In the genomic region with DNA sequence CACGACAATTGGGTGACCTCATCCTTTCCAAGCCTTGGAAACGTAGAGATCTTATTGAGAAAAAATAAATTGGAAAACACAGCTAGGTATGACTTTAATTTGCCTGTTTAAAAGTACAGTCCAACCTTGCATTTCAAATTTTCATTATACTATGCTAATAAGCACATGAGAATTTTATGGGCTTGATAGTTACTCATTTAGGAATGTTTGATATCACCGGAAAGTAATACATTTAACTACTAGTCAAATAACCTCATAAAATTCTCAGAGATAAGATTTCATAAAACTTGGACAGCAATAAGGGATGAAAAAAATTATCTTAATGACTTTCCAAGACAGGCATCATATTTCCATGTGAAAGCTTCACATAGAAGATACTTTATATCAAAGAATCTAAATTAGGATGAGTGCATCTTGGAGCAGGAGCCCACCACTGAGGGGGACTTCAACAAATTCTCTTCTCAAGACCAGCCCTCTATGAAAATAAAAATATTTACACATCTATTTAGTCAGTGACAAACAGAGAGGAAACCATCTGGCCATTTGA, we compare ENCODE assay signal across 2 cellular contexts.
TF ChIP-seq lines count a peak whose summit lies in the region.

No MANE protein-coding gene starts in this region.

TF ChIP-seq in GM23338, 12 proteins besides CTCF, POLR2A, EP300 and RAD21 (continued from another document):
- TF ChIP-seq, protein P1, sequence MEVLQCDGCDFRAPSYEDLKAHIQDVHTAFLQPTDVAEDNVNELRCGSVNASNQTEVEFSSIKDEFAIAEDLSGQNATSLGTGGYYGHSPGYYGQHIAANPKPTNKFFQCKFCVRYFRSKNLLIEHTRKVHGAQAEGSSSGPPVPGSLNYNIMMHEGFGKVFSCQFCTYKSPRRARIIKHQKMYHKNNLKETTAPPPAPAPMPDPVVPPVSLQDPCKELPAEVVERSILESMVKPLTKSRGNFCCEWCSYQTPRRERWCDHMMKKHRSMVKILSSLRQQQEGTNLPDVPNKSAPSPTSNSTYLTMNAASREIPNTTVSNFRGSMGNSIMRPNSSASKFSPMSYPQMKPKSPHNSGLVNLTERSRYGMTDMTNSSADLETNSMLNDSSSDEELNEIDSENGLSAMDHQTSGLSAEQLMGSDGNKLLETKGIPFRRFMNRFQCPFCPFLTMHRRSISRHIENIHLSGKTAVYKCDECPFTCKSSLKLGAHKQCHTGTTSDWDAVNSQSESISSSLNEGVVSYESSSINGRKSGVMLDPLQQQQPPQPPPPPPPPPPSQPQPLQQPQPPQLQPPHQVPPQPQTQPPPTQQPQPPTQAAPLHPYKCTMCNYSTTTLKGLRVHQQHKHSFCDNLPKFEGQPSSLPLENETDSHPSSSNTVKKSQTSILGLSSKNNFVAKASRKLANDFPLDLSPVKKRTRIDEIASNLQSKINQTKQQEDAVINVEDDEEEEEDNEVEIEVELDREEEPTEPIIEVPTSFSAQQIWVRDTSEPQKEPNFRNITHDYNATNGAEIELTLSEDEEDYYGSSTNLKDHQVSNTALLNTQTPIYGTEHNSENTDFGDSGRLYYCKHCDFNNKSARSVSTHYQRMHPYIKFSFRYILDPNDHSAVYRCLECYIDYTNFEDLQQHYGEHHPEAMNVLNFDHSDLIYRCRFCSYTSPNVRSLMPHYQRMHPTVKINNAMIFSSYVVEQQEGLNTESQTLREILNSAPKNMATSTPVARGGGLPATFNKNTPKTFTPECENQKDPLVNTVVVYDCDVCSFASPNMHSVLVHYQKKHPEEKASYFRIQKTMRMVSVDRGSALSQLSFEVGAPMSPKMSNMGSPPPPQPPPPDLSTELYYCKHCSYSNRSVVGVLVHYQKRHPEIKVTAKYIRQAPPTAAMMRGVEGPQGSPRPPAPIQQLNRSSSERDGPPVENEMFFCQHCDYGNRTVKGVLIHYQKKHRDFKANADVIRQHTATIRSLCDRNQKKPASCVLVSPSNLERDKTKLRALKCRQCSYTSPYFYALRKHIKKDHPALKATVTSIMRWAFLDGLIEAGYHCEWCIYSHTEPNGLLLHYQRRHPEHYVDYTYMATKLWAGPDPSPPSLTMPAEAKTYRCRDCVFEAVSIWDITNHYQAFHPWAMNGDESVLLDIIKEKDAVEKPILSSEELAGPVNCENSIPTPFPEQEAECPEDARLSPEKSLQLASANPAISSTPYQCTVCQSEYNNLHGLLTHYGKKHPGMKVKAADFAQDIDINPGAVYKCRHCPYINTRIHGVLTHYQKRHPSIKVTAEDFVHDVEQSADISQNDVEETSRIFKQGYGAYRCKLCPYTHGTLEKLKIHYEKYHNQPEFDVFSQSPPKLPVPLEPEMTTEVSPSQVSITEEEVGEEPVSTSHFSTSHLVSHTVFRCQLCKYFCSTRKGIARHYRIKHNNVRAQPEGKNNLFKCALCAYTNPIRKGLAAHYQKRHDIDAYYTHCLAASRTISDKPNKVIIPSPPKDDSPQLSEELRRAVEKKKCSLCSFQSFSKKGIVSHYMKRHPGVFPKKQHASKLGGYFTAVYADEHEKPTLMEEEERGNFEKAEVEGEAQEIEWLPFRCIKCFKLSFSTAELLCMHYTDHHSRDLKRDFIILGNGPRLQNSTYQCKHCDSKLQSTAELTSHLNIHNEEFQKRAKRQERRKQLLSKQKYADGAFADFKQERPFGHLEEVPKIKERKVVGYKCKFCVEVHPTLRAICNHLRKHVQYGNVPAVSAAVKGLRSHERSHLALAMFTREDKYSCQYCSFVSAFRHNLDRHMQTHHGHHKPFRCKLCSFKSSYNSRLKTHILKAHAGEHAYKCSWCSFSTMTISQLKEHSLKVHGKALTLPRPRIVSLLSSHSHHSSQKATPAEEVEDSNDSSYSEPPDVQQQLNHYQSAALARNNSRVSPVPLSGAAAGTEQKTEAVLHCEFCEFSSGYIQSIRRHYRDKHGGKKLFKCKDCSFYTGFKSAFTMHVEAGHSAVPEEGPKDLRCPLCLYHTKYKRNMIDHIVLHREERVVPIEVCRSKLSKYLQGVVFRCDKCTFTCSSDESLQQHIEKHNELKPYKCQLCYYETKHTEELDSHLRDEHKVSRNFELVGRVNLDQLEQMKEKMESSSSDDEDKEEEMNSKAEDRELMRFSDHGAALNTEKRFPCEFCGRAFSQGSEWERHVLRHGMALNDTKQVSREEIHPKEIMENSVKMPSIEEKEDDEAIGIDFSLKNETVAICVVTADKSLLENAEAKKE (CRISPR knock-in tag; IDR thresholded peaks at IDR 0.05): no peak
- TF ChIP-seq JUNB (IDR thresholded peaks at IDR 0.05; ENCODE audit: unreplicated experiment) (no peak), STAT1 (IDR thresholded peaks at IDR 0.05; ENCODE audit: unreplicated experiment) (no peak), EZH2 (IDR thresholded peaks at IDR 0.05; ENCODE audit: low read depth, unreplicated experiment) (no peak)

TF ChIP-seq in HEK293, 187 proteins besides CTCF, POLR2A, EP300 and RAD21 (continued from another document and continues in another):
- no peak for TF ChIP-seq ZNF239 (tag by site-specific recombination; IDR thresholded peaks at IDR 0.05)
- TF ChIP-seq ZNF701 (tag by site-specific recombination; IDR thresholded peaks at IDR 0.05): no peak
- TF ChIP-seq, protein P2, sequence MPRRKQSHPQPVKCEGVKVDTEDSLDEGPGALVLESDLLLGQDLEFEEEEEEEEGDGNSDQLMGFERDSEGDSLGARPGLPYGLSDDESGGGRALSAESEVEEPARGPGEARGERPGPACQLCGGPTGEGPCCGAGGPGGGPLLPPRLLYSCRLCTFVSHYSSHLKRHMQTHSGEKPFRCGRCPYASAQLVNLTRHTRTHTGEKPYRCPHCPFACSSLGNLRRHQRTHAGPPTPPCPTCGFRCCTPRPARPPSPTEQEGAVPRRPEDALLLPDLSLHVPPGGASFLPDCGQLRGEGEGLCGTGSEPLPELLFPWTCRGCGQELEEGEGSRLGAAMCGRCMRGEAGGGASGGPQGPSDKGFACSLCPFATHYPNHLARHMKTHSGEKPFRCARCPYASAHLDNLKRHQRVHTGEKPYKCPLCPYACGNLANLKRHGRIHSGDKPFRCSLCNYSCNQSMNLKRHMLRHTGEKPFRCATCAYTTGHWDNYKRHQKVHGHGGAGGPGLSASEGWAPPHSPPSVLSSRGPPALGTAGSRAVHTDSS (tag by site-specific recombination; IDR thresholded peaks at IDR 0.05): no peak
- TF ChIP-seq, protein P3, sequence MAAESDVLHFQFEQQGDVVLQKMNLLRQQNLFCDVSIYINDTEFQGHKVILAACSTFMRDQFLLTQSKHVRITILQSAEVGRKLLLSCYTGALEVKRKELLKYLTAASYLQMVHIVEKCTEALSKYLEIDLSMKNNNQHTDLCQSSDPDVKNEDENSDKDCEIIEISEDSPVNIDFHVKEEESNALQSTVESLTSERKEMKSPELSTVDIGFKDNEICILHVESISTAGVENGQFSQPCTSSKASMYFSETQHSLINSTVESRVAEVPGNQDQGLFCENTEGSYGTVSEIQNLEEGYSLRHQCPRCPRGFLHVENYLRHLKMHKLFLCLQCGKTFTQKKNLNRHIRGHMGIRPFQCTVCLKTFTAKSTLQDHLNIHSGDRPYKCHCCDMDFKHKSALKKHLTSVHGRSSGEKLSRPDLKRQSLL (tag by site-specific recombination; IDR thresholded peaks at IDR 0.05): no peak
- no peak; the same call in 1 of the 2 replicates for TF ChIP-seq ZNF501 (tag by site-specific recombination; IDR thresholded peaks at IDR 0.05)
- TF ChIP-seq ZNF19 (tag by site-specific recombination; IDR thresholded peaks at IDR 0.05; ENCODE audit: low read depth): no peak
- TF ChIP-seq HOXD13 (CRISPR knock-in tag; IDR thresholded peaks at IDR 0.05; ENCODE audit: borderline replicate concordance): no peak
- TF ChIP-seq ZNF292 (tag by site-specific recombination; IDR thresholded peaks at IDR 0.05; ENCODE audit: borderline replicate concordance, low read depth): no peak
- TF ChIP-seq, protein P4, sequence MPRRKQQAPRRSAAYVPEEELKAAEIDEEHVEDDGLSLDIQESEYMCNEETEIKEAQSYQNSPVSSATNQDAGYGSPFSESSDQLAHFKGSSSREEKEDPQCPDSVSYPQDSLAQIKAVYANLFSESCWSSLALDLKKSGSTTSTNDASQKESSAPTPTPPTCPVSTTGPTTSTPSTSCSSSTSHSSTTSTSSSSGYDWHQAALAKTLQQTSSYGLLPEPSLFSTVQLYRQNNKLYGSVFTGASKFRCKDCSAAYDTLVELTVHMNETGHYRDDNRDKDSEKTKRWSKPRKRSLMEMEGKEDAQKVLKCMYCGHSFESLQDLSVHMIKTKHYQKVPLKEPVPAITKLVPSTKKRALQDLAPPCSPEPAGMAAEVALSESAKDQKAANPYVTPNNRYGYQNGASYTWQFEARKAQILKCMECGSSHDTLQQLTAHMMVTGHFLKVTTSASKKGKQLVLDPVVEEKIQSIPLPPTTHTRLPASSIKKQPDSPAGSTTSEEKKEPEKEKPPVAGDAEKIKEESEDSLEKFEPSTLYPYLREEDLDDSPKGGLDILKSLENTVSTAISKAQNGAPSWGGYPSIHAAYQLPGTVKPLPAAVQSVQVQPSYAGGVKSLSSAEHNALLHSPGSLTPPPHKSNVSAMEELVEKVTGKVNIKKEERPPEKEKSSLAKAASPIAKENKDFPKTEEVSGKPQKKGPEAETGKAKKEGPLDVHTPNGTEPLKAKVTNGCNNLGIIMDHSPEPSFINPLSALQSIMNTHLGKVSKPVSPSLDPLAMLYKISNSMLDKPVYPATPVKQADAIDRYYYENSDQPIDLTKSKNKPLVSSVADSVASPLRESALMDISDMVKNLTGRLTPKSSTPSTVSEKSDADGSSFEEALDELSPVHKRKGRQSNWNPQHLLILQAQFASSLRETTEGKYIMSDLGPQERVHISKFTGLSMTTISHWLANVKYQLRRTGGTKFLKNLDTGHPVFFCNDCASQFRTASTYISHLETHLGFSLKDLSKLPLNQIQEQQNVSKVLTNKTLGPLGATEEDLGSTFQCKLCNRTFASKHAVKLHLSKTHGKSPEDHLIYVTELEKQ (tag by site-specific recombination; IDR thresholded peaks at IDR 0.05; ENCODE audit: borderline replicate concordance): no peak
- no peak for TF ChIP-seq ZNF2 (tag by site-specific recombination; IDR thresholded peaks at IDR 0.05)
- TF ChIP-seq ZNF248 (tag by site-specific recombination; IDR thresholded peaks at IDR 0.05): no peak
- no peak for TF ChIP-seq RBAK (tag by site-specific recombination; IDR thresholded peaks at IDR 0.05)
- TF ChIP-seq SCRT1 (tag by site-specific recombination; IDR thresholded peaks at IDR 0.05; ENCODE audit: borderline replicate concordance): no peak
- no peak for TF ChIP-seq ZNF157 (tag by site-specific recombination; IDR thresholded peaks at IDR 0.05)
- TF ChIP-seq ZNF558 (tag by site-specific recombination; IDR thresholded peaks at IDR 0.05): no peak
- no peak for TF ChIP-seq ZNF341 (tag by site-specific recombination; IDR thresholded peaks at IDR 0.05; ENCODE audit: low read depth)
- TF ChIP-seq, protein P5, sequence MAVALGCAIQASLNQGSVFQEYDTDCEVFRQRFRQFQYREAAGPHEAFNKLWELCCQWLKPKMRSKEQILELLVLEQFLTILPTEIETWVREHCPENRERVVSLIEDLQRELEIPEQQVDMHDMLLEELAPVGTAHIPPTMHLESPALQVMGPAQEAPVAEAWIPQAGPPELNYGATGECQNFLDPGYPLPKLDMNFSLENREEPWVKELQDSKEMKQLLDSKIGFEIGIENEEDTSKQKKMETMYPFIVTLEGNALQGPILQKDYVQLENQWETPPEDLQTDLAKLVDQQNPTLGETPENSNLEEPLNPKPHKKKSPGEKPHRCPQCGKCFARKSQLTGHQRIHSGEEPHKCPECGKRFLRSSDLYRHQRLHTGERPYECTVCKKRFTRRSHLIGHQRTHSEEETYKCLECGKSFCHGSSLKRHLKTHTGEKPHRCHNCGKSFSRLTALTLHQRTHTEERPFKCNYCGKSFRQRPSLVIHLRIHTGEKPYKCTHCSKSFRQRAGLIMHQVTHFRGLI (tag by site-specific recombination; IDR thresholded peaks at IDR 0.05): no peak
- no peak for TF ChIP-seq ZNF707 (tag by site-specific recombination; IDR thresholded peaks at IDR 0.05)
- no peak for TF ChIP-seq SP7 (tag by site-specific recombination; IDR thresholded peaks at IDR 0.05)
- TF ChIP-seq, protein P6, sequence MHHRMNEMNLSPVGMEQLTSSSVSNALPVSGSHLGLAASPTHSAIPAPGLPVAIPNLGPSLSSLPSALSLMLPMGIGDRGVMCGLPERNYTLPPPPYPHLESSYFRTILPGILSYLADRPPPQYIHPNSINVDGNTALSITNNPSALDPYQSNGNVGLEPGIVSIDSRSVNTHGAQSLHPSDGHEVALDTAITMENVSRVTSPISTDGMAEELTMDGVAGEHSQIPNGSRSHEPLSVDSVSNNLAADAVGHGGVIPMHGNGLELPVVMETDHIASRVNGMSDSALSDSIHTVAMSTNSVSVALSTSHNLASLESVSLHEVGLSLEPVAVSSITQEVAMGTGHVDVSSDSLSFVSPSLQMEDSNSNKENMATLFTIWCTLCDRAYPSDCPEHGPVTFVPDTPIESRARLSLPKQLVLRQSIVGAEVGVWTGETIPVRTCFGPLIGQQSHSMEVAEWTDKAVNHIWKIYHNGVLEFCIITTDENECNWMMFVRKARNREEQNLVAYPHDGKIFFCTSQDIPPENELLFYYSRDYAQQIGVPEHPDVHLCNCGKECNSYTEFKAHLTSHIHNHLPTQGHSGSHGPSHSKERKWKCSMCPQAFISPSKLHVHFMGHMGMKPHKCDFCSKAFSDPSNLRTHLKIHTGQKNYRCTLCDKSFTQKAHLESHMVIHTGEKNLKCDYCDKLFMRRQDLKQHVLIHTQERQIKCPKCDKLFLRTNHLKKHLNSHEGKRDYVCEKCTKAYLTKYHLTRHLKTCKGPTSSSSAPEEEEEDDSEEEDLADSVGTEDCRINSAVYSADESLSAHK (tag by site-specific recombination; IDR thresholded peaks at IDR 0.05): 0 out of 2 replicates have a peak, but pooled peaks have one; percentile 56
- peak; percentile 32; the same call in 1 of the 2 replicates for TF ChIP-seq ZXDB (tag by site-specific recombination; IDR thresholded peaks at IDR 0.05)
- peak; percentile 19; the same call in 1 of the 2 replicates for TF ChIP-seq WT1 (tag by site-specific recombination; IDR thresholded peaks at IDR 0.05)
- TF ChIP-seq ZNF561 (tag by site-specific recombination; IDR thresholded peaks at IDR 0.05; ENCODE audit: borderline replicate concordance): no peak
- TF ChIP-seq SP2 (tag by site-specific recombination; IDR thresholded peaks at IDR 0.05): no peak
- TF ChIP-seq ZBTB21 (tag by site-specific recombination; IDR thresholded peaks at IDR 0.05): no peak
- TF ChIP-seq, protein P7, sequence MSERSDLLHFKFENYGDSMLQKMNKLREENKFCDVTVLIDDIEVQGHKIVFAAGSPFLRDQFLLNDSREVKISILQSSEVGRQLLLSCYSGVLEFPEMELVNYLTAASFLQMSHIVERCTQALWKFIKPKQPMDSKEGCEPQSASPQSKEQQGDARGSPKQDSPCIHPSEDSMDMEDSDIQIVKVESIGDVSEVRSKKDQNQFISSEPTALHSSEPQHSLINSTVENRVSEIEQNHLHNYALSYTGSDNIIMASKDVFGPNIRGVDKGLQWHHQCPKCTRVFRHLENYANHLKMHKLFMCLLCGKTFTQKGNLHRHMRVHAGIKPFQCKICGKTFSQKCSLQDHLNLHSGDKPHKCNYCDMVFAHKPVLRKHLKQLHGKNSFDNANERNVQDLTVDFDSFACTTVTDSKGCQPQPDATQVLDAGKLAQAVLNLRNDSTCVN (tag by site-specific recombination; optimal IDR thresholded peaks at IDR 0.05): no peak
- TF ChIP-seq ZFP69B (tag by site-specific recombination; IDR thresholded peaks at IDR 0.05): no peak; the same call in 1 of the 2 replicates
- TF ChIP-seq, protein P8, sequence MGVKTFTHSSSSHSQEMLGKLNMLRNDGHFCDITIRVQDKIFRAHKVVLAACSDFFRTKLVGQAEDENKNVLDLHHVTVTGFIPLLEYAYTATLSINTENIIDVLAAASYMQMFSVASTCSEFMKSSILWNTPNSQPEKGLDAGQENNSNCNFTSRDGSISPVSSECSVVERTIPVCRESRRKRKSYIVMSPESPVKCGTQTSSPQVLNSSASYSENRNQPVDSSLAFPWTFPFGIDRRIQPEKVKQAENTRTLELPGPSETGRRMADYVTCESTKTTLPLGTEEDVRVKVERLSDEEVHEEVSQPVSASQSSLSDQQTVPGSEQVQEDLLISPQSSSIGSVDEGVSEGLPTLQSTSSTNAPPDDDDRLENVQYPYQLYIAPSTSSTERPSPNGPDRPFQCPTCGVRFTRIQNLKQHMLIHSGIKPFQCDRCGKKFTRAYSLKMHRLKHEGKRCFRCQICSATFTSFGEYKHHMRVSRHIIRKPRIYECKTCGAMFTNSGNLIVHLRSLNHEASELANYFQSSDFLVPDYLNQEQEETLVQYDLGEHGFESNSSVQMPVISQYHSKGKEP (tag by site-specific recombination; IDR thresholded peaks at IDR 0.05): peak; percentile 41; the same call in 1 of the 2 replicates
